ENCODE assay signal across 1 cellular context in genomic region chr15:30375872-30376271, GRCh38. TPM values are rescaled to one million over a fixed set of nuclear protein-coding genes. Genes with fewer than 3 reads are reported as not detected.
"Had no signal": no experiment of that assay in that cellular context is flagged by ENCODE, and none has a peak within 500 bp of the region (broad histone marks: within the 10 kb centered on the region; RNA-seq: fewer than 3 reads in every experiment).

No MANE protein-coding gene starts in this region.

RNA-seq across cellular contexts. Expression of gene CHRFAM7A, which starts 17.5 kb away (rescaled TPM):
- total RNA-seq: activated B cell treated with CpG ODN at 0.5 μM for 24 hours had no signal
